ENCODE assay signal across 1 cellular context in the genomic region with DNA sequence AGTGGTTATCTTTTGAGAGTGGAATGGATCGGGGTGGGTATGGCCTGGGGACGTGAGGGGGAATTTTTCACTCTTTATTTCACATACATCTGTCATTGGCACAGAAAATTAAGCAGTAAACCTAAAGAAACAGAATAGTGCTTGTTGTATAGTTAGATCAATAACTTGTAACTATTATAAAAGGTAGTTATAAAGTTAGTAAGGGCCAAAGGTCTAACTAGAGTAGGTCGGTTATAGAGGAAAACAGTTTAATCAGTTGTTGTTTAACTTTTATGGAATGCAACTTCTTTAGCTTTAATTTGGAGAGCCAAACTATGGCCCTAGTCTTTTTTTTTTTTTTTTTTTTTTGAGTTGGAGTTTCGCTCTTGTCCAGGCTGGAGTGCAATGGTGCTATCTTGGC.
TF ChIP-seq lines count a peak whose summit lies in the region.

No MANE protein-coding gene starts in this region.

TF ChIP-seq in GM23338, 12 proteins besides CTCF, POLR2A, EP300 and RAD21 (continued from another document):
- TF ChIP-seq, protein P1, sequence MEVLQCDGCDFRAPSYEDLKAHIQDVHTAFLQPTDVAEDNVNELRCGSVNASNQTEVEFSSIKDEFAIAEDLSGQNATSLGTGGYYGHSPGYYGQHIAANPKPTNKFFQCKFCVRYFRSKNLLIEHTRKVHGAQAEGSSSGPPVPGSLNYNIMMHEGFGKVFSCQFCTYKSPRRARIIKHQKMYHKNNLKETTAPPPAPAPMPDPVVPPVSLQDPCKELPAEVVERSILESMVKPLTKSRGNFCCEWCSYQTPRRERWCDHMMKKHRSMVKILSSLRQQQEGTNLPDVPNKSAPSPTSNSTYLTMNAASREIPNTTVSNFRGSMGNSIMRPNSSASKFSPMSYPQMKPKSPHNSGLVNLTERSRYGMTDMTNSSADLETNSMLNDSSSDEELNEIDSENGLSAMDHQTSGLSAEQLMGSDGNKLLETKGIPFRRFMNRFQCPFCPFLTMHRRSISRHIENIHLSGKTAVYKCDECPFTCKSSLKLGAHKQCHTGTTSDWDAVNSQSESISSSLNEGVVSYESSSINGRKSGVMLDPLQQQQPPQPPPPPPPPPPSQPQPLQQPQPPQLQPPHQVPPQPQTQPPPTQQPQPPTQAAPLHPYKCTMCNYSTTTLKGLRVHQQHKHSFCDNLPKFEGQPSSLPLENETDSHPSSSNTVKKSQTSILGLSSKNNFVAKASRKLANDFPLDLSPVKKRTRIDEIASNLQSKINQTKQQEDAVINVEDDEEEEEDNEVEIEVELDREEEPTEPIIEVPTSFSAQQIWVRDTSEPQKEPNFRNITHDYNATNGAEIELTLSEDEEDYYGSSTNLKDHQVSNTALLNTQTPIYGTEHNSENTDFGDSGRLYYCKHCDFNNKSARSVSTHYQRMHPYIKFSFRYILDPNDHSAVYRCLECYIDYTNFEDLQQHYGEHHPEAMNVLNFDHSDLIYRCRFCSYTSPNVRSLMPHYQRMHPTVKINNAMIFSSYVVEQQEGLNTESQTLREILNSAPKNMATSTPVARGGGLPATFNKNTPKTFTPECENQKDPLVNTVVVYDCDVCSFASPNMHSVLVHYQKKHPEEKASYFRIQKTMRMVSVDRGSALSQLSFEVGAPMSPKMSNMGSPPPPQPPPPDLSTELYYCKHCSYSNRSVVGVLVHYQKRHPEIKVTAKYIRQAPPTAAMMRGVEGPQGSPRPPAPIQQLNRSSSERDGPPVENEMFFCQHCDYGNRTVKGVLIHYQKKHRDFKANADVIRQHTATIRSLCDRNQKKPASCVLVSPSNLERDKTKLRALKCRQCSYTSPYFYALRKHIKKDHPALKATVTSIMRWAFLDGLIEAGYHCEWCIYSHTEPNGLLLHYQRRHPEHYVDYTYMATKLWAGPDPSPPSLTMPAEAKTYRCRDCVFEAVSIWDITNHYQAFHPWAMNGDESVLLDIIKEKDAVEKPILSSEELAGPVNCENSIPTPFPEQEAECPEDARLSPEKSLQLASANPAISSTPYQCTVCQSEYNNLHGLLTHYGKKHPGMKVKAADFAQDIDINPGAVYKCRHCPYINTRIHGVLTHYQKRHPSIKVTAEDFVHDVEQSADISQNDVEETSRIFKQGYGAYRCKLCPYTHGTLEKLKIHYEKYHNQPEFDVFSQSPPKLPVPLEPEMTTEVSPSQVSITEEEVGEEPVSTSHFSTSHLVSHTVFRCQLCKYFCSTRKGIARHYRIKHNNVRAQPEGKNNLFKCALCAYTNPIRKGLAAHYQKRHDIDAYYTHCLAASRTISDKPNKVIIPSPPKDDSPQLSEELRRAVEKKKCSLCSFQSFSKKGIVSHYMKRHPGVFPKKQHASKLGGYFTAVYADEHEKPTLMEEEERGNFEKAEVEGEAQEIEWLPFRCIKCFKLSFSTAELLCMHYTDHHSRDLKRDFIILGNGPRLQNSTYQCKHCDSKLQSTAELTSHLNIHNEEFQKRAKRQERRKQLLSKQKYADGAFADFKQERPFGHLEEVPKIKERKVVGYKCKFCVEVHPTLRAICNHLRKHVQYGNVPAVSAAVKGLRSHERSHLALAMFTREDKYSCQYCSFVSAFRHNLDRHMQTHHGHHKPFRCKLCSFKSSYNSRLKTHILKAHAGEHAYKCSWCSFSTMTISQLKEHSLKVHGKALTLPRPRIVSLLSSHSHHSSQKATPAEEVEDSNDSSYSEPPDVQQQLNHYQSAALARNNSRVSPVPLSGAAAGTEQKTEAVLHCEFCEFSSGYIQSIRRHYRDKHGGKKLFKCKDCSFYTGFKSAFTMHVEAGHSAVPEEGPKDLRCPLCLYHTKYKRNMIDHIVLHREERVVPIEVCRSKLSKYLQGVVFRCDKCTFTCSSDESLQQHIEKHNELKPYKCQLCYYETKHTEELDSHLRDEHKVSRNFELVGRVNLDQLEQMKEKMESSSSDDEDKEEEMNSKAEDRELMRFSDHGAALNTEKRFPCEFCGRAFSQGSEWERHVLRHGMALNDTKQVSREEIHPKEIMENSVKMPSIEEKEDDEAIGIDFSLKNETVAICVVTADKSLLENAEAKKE (CRISPR knock-in tag; IDR thresholded peaks at IDR 0.05), result no peak
- TF ChIP-seq ZNF331 (CRISPR knock-in tag; IDR thresholded peaks at IDR 0.05; ENCODE audit: low read depth), result no peak
- no peak for TF ChIP-seq JUNB (IDR thresholded peaks at IDR 0.05; ENCODE audit: unreplicated experiment)
- no peak for TF ChIP-seq STAT1 (IDR thresholded peaks at IDR 0.05; ENCODE audit: unreplicated experiment)
- TF ChIP-seq, protein P2, sequence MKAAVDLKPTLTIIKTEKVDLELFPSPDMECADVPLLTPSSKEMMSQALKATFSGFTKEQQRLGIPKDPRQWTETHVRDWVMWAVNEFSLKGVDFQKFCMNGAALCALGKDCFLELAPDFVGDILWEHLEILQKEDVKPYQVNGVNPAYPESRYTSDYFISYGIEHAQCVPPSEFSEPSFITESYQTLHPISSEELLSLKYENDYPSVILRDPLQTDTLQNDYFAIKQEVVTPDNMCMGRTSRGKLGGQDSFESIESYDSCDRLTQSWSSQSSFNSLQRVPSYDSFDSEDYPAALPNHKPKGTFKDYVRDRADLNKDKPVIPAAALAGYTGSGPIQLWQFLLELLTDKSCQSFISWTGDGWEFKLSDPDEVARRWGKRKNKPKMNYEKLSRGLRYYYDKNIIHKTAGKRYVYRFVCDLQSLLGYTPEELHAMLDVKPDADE (IDR thresholded peaks at IDR 0.05), result no peak
- TF ChIP-seq ZNF114 (CRISPR knock-in tag; IDR thresholded peaks at IDR 0.05), result no peak
